8 cellular contexts compared by ENCODE assay signal in the genomic region with DNA sequence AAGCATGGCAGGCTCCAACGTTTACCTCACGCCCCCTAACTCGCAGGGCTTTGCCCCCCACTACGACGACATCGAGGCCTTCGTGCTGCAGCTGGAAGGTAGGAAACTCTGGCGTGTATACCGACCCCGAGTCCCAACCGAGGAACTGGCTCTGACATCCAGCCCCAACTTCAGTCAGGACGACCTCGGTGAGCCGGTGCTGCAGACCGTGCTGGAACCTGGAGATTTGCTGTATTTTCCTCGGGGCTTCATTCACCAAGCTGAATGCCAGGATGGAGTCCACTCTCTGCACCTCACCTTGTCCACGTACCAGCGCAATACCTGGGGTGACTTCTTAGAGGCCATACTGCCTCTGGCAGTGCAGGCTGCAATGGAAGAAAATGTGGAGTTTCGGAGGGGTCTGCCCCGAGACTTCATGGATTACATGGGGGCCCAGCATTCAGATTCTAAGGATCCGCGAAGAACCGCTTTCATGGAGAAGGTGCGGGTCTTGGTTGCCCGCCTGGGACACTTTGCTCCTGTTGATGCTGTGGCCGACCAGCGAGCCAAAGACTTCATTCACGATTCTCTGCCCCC. TPM values are rescaled to one million over a fixed set of nuclear protein-coding genes. Genes with fewer than 3 reads are reported as not detected.
DNase-seq lines count a peak whose midpoint lies in the region; ATAC-seq, FAIRE-seq and TF ChIP-seq lines count a peak whose summit lies in the region.

No MANE protein-coding gene starts in this region.

- no peak for TF ChIP-seq RAD21 in A549 (conservative IDR thresholded peaks at IDR 0.05 in 1 of 2, IDR thresholded peaks at IDR 0.05 in 1 of 2)

- ATAC-seq in A549 = no peak
- ATAC-seq in GM21723 (IDR thresholded peaks at IDR 0.05; ENCODE audit: unreplicated experiment) = no peak
- no peak for ATAC-seq in GM18498 (IDR thresholded peaks at IDR 0.05; ENCODE audit: unreplicated experiment)

- H3K9ac ChIP-seq in mucosa of stomach (ENCODE audit: low read length) = peak overlapping the region; percentile 4

- no peak for TF ChIP-seq POLR2A in A549 (IDR thresholded peaks at IDR 0.05; ENCODE audit: low read length)

- H3K4me1 ChIP-seq in A549 (peaks cover 18% of the 10 kb centered on the region; the same call in 2 of the 3 replicates), mucosa of stomach (ENCODE audit: control insufficient read depth, insufficient read depth, low read length) (peaks cover 8% of the 10 kb centered on the region)

- no peaks in the 10 kb centered on the region for H3K9me3 ChIP-seq in A549
- H3K9me3 ChIP-seq in mucosa of stomach (ENCODE audit: control insufficient read depth, low read length) = no peaks in the 10 kb centered on the region

- peak overlapping the region; percentile 88 to 99 for H3K27ac ChIP-seq in A549

- H3K36me3 ChIP-seq in bronchial epithelial cell (ENCODE audit: control insufficient read depth, insufficient read depth, low read length) (peaks cover 3% of the 10 kb centered on the region), mucosa of stomach (ENCODE audit: control insufficient read depth, insufficient read depth, low read length) (no peaks in the 10 kb centered on the region)

- CTCF ChIA-PET in A549 (lab: Yijun Ruan, JAX) = interaction anchor here (1.2 to 5.5 kb wide), 3 partner anchors 16 to 142 kb away, joined by 3 to 26 read pairs (median 11); no protein-coding TSS in a partner anchor

- H3K4me3 ChIP-seq in A549 (peak overlapping the region; percentile 81), bronchial epithelial cell (ENCODE audit: low read depth, low read length) (peak overlapping the region; percentile 72), mucosa of stomach (ENCODE audit: low read length) (peak overlapping the region; percentile 65)

- WGBS in A549 (ENCODE audit: missing lambda C conversion rate) = 83% methylated on average over 26 of the region's 28 CpGs

- POLR2A ChIA-PET in A549 (lab: Yijun Ruan, JAX) = interaction anchor here (1.2 to 2.2 kb wide), 3 partner anchors 33 to 360 kb away, joined by 4 to 22 read pairs (median 10); a partner anchor contains a TSS

- FAIRE-seq in A549 (lab: Jason Lieb, UNC) = no peak
- FAIRE-seq in HTR-8/SVneo (lab: Jason Lieb, UNC) = peak; percentile 55
- no peak for FAIRE-seq in bronchial epithelial cell (lab: Jason Lieb, UNC)

- H3K27me3 ChIP-seq in bronchial epithelial cell (ENCODE audit: control insufficient read depth, insufficient read depth, low read length) (no peaks in the 10 kb centered on the region), mucosa of stomach (ENCODE audit: control insufficient read depth, insufficient read depth, low read length) (no peaks in the 10 kb centered on the region)

- TF ChIP-seq EP300 in A549 (IDR thresholded peaks at IDR 0.05) = no peak

- TF ChIP-seq CTCF in A549 (IDR thresholded peaks at IDR 0.05) (no peak), bronchial epithelial cell (IDR thresholded peaks at IDR 0.05; ENCODE audit: insufficient read depth, low read length, severe bottlenecking) (no peak)

- DNase-seq in A549 (ENCODE audit: low read depth in 1 of 2, low spot score in 1 of 2) (no peak), HTR-8/SVneo (ENCODE audit: insufficient read length, low spot score) (no peak), bronchial epithelial cell (ENCODE audit: low read depth) (no peak), NCI-H2029 treated with DMSO at 0.1 percent for 48 hours (lab: John Stamatoyannopoulos, UW) (no peak)
- DNase-seq in activated CD4-positive, alpha-beta T cell treated with anti-CD3 and anti-CD28 coated beads for 48 hours = no peak

- peak overlapping the region; percentile 92 for H3K4me2 ChIP-seq in A549

TF ChIP-seq in A549, 52 proteins besides CTCF, POLR2A, EP300 and RAD21:
- TF ChIP-seq GATA3 (IDR thresholded peaks at IDR 0.05; ENCODE audit: borderline replicate concordance) = no peak
TF ChIP-seq in A549: peak in this region for 0.

RNA-seq across cellular contexts. Expression of a gene that starts 1.3 kb away (rescaled TPM):
- polyA plus RNA-seq in A549 (2011; rRNA removed) (11.4 and 11.9 TPM in 2 replicates), A549 (2017; fragmentation: RNase III; extraction: RNeasy Plus Mini Kit Qiagen cat#74134 plus additional on column Dnase treatment) (16.5 to 17.5 TPM (median 17.1 TPM) in 3 replicates)
- polyA plus RNA-seq in A549 (2012; cell fraction: cytosol; rRNA removed) = 16.2 and 22.3 TPM in 2 replicates
- 18.7 and 24.0 TPM in 2 replicates for polyA plus RNA-seq in A549 (2012; cell fraction: nucleus; rRNA removed)
- 20.1 and 21.5 TPM in 2 replicates for polyA minus RNA-seq in A549 (2011; rRNA and poly(A)+ RNA removed)
- 16.1 and 25.8 TPM in 2 replicates for total RNA-seq in bronchial epithelial cell

RNA-seq across cellular contexts. Expression of a gene that starts 33.7 kb away (rescaled TPM):
- polyA plus RNA-seq in A549 (2011; rRNA removed) (134 and 151 TPM in 2 replicates), A549 (2017; fragmentation: RNase III; extraction: RNeasy Plus Mini Kit Qiagen cat#74134 plus additional on column Dnase treatment) (34.6 to 41.2 TPM (median 40.8 TPM) in 3 replicates)
- 53.2 and 62.9 TPM in 2 replicates for polyA plus RNA-seq in A549 (2012; cell fraction: cytosol; rRNA removed)
- 91.2 and 105 TPM in 2 replicates for polyA plus RNA-seq in A549 (2012; cell fraction: nucleus; rRNA removed)
- 164 and 177 TPM in 2 replicates for polyA minus RNA-seq in A549 (2011; rRNA and poly(A)+ RNA removed)
- total RNA-seq in bronchial epithelial cell = 18.2 and 27.7 TPM in 2 replicates

RNA-seq across cellular contexts. Expression of a gene that starts 44.9 kb away (rescaled TPM):
- polyA plus RNA-seq in A549 (2011; rRNA removed) = 7.7 and 9.0 TPM in 2 replicates
- 6.5 TPM in 2 replicates for polyA plus RNA-seq in A549 (2012; cell fraction: cytosol; rRNA removed)
- polyA plus RNA-seq in A549 (2012; cell fraction: nucleus; rRNA removed) = 7.8 and 8.5 TPM in 2 replicates
- 5.3 to 8.0 TPM (median 7.5 TPM) in 3 replicates for polyA plus RNA-seq in A549 (2017; fragmentation: RNase III; extraction: RNeasy Plus Mini Kit Qiagen cat#74134 plus additional on column Dnase treatment)
- polyA minus RNA-seq in A549 (2011; rRNA and poly(A)+ RNA removed) = 8.8 and 9.4 TPM in 2 replicates
- 0.64 and 1.1 TPM in 2 replicates for total RNA-seq in bronchial epithelial cell
